In genomic region chr11:26134481-26135355, GRCh38 we compare ENCODE assay signal across 8 cellular contexts.
DNase-seq lines count a peak whose midpoint lies in the region; ATAC-seq and TF ChIP-seq lines count a peak whose summit lies in the region.

No MANE protein-coding gene starts in this region.

- ATAC-seq in GM18502 (IDR thresholded peaks at IDR 0.05; ENCODE audit: poor library complexity, unreplicated experiment) (peak; percentile 72), GM21423 (IDR thresholded peaks at IDR 0.05; ENCODE audit: unreplicated experiment) (no peak), GM19328 (IDR thresholded peaks at IDR 0.05; ENCODE audit: unreplicated experiment) (no peak)

- no peak overlapping the region for H3K4me3 ChIP-seq in NB4 (ENCODE audit: low read depth, low read length)

- H3K27ac ChIP-seq in 22Rv1: no peak overlapping the region

- no peak for TF ChIP-seq POLR2A in NB4 (IDR thresholded peaks at IDR 0.05; ENCODE audit: extremely low read depth, insufficient read length)

- TF ChIP-seq CTCF in 22Rv1 (IDR thresholded peaks at IDR 0.05) (peak; percentile 75), NB4 (IDR thresholded peaks at IDR 0.05; ENCODE audit: low read depth, low read length) (peak; percentile 6)

- DNase-seq in NB4 (ENCODE audit: low read depth) (peak; percentile 4), fibroblast of peridontal ligament (ENCODE audit: extremely low read depth) (peak; percentile 16), OCI-M2 (lab: John Stamatoyannopoulos, UW; ENCODE audit: unreplicated experiment) (no peak), ureter (ENCODE audit: low spot score) (no peak)

Comparison
In these comparisons a context has a peak if more than half of its experiments do, and no peak if none do; other contexts are left out.
1. DNase-seq: peak in NB4 (single experiment) and fibroblast of peridontal ligament (single experiment); none in OCI-M2 (single experiment) and ureter (single experiment).